17 cellular contexts compared by ENCODE assay signal in genomic region chr17:32114536-32114935, GRCh38.
"Had no signal": no experiment of that assay in that cellular context is flagged by ENCODE, and none has a peak within 500 bp of the region (broad histone marks: within the 10 kb centered on the region; RNA-seq: fewer than 3 reads in every experiment).

No MANE protein-coding gene starts in this region.

- H3K36me3 Mint-ChIP-seq: activated naive CD4-positive, alpha-beta T cell treated with anti-CD3 and anti-CD28 coated beads, Interleukin-2, amount 50 U/mL, for 72 hours; stimulated activated memory B cell treated with anti-CD40 and anti-IgM and Interleukin-4, amounts not matched to agents 10 μg/mL and 1 μg/mL and 100 μg/mL, for 72 hours; WTC11 had no signal

- H3K4me2 ChIP-seq: hepatocyte had no signal

- H3K27ac Mint-ChIP-seq: activated naive CD4-positive, alpha-beta T cell treated with anti-CD3 and anti-CD28 coated beads, Interleukin-2, amount 50 U/mL, for 72 hours; activated T-cell treated with anti-CD3 and anti-CD28 coated beads, Interleukin-2, amount 50 U/mL, for 72 hours; stimulated activated memory B cell treated with anti-CD40 and anti-IgM and Interleukin-4, amounts not matched to agents 10 μg/mL and 1 μg/mL and 100 μg/mL, for 72 hours; WTC11 had no signal

- H3K36me3 ChIP-seq: colonic mucosa, esophagus muscularis mucosa, tibial nerve, uterus had no signal

- H3K9me3 ChIP-seq: body of pancreas, colonic mucosa, esophagus muscularis mucosa, tibial nerve, uterus had no signal

- H3K9me3 Mint-ChIP-seq: activated naive CD4-positive, alpha-beta T cell treated with anti-CD3 and anti-CD28 coated beads, Interleukin-2, amount 50 U/mL, for 72 hours; activated T-cell treated with anti-CD3 and anti-CD28 coated beads, Interleukin-2, amount 50 U/mL, for 72 hours; stimulated activated memory B cell treated with anti-CD40 and anti-IgM and Interleukin-4, amounts not matched to agents 10 μg/mL and 1 μg/mL and 100 μg/mL, for 72 hours; WTC11 had no signal

- H3K27ac ChIP-seq: body of pancreas, colonic mucosa, esophagus muscularis mucosa, hepatocyte, tibial nerve, uterus had no signal

- H3K79me2 ChIP-seq: hepatocyte had no signal

- H3K4me1 Mint-ChIP-seq: stimulated activated memory B cell treated with anti-CD40 and anti-IgM and Interleukin-4, amounts not matched to agents 10 μg/mL and 1 μg/mL and 100 μg/mL, for 72 hours had no signal

- H3K27me3 ChIP-seq: body of pancreas, colonic mucosa, hepatocyte, tibial nerve, uterus had no signal

- H3K4me3 Mint-ChIP-seq: activated T-cell treated with anti-CD3 and anti-CD28 coated beads, Interleukin-2, amount 50 U/mL, for 72 hours; stimulated activated memory B cell treated with anti-CD40 and anti-IgM and Interleukin-4, amounts not matched to agents 10 μg/mL and 1 μg/mL and 100 μg/mL, for 72 hours; WTC11 had no signal

- H3K4me3 ChIP-seq: body of pancreas, colonic mucosa, esophagus muscularis mucosa, hepatocyte, tibial nerve, uterus had no signal

- H3K4me1 ChIP-seq: body of pancreas, colonic mucosa, uterus had no signal

- DNase-seq: activated CD4-positive, alpha-beta T cell treated with anti-CD3 and anti-CD28 coated beads for 48 hours; activated CD8-positive, alpha-beta memory T cell treated with anti-CD3 and anti-CD28 coated beads, Interleukin-2, amount 50 U/mL, for 48 hours; activated gamma-delta T cell; activated T-cell treated with anti-CD3 and anti-CD28 coated beads, Interleukin-2, amount 50 U/mL, for 72 hours; amygdala; body of pancreas; central memory CD4-positive, alpha-beta T cell; colonic mucosa; mammary epithelial cell; stimulated activated CD4-positive, alpha-beta T cell treated with anti-CD3 and anti-CD28 coated beads, Interleukin-12 subunit alpha, Interleukin-12 subunit beta, amount 100 ng/mL, for 4 hours; uterus had no signal
